ENCODE assay signal across 8 cellular contexts in the genomic region with DNA sequence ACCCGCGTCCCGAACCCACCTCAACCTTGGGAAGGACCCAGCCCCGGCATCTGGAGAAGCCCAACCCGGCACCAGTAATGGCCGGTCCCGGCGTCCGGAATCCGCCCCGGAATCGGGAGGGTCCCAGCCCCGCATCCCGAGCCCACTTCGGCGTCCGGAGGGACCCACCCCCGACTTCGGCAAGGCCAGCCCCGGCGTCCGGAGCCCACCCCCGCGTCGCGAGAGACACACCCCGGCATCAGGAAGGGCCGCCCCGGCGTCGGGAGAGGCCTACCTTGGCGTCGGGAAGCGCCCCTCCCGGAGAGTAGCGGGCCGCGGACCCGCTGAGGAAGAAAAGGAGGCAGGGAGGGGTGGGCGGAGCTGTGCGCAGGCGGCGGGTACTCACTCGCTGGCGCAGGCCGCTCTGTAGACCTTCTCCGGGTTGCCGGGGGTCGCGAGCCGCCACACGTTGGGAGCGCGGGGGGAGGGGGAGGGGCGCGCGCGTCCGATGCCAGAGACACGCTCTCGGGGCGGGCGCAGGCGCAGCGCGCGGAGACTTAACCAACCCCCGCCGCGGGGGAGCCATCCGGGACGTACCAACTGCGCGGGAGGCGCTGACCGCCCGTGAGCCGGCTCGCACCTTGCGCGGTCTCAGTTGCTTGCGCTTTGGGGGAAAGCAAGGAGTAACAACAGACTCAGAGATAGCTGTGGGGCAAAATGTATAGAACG. TPM values are rescaled to one million over a fixed set of nuclear protein-coding genes. Genes with fewer than 3 reads are reported as not detected.
DNase-seq lines count a peak whose midpoint lies in the region; ATAC-seq, FAIRE-seq and TF ChIP-seq lines count a peak whose summit lies in the region.

A gene (minus strand): TSS at position 515 of the 708 bp plus-strand sequence. CDS start 24,164 bp downstream, outside the sequence.

- H2AFZ ChIP-seq in HepG2 (ENCODE audit: low read length) = peak within 1 kb of the TSS; percentile 56

- peak; percentile 72 for FAIRE-seq in HepG2 (lab: Jason Lieb, UNC)

- H3K4me2 ChIP-seq in BLaER1 = peak within 1 kb of the TSS; percentile 84
- H3K4me2 ChIP-seq in HepG2 (ENCODE audit: low read depth, low read length) = peak within 1 kb of the TSS; percentile 83

- intact Hi-C loops in HepG2 (cut with micrococcal nuclease; ENCODE audit: unreplicated experiment) = loop anchor here (1.0 kb wide), 1 partner anchor 16 kb away; a partner anchor contains a TSS

- H3K9me3 ChIP-seq in BLaER1 (no peaks in the 10 kb centered on the region; the same call in 1 of the 2 replicates), HepG2 (ENCODE audit: low read length) (no peaks in the 10 kb centered on the region)

- TF ChIP-seq RAD21 in HepG2 (CRISPR knock-in tag; IDR thresholded peaks at IDR 0.05) = 0 out of 2 replicates have a peak, but pooled peaks have one; percentile 14

- peak within 1 kb of the TSS; percentile 91 for H3K4me3 ChIP-seq in BLaER1
- peak within 1 kb of the TSS; percentile 97 to 99 (median 99) for H3K4me3 ChIP-seq in HepG2 (replicated peaks in 1 of 3; ENCODE audit: insufficient read depth in 1 of 3, low read depth in 2 of 3, low read length in 3 of 3)

- H3K79me2 ChIP-seq in HepG2 (ENCODE audit: insufficient read depth, low read length) = peaks cover 53% of the 10 kb centered on the region

- TF ChIP-seq EP300 in HepG2 (IDR thresholded peaks at IDR 0.05; ENCODE audit: low read depth in 2 of 2, low read length in 2 of 2) = no peak
- no peak for TF ChIP-seq EP300 in HepG2 (CRISPR knock-in tag; IDR thresholded peaks at IDR 0.05; ENCODE audit: borderline replicate concordance)

- POLR2A ChIA-PET in HepG2 (lab: Yijun Ruan, JAX) = interaction anchor here (1.0 to 3.1 kb wide), 7 partner anchors 9 to 80 kb away, joined by 3 to 17 read pairs (median 10); a partner anchor contains a TSS

- H3K9ac ChIP-seq in BLaER1 = peak within 1 kb of the TSS; percentile 93
- H3K9ac ChIP-seq in HepG2 (ENCODE audit: insufficient read depth, low read depth, low read length) = peak within 1 kb of the TSS; percentile 96

- no peak for TF ChIP-seq CTCF in HepG2 (CRISPR knock-in tag; IDR thresholded peaks at IDR 0.05)

- H3K27me3 ChIP-seq in BLaER1 = no peaks in the 10 kb centered on the region
- H3K27me3 ChIP-seq in HepG2 (ENCODE audit: control insufficient read depth in 1 of 2, insufficient read depth in 2 of 2, low read length in 2 of 2) = no peaks in the 10 kb centered on the region

- H4K20me1 ChIP-seq in BLaER1 (peaks cover 49% of the 10 kb centered on the region), HepG2 (ENCODE audit: insufficient read depth, low read length) (peaks cover 22% of the 10 kb centered on the region)

- H3K36me3 ChIP-seq in BLaER1 = peaks cover 23% of the 10 kb centered on the region
- no peaks in the 10 kb centered on the region for H3K36me3 ChIP-seq in HepG2 (replicated peaks in 1 of 2; ENCODE audit: control insufficient read depth in 1 of 2, insufficient read depth in 2 of 2, low read length in 2 of 2)

- CTCF ChIA-PET in HepG2 (lab: Yijun Ruan, JAX; ENCODE audit: low intra/inter-chr PET ratio, low total read pairs) = no interaction called here

- TSS peak; percentile 74 for BruUV-seq in HepG2 (replicated peaks; lab: Mats Ljungman, UMichigan)

- in situ Hi-C loops in HepG2 (cut with HindIII; ENCODE audit: extremely low pct_ligation_motif_present, low pct_unique_long_range_greater_than_20kb) = no loop called here

- DNase-seq in NCI-H82 (lab: John Stamatoyannopoulos, UW) = peak; percentile 94
- peak; percentile 93 to 94 for DNase-seq in activated CD4-positive, alpha-beta T cell treated with anti-CD3 and anti-CD28 coated beads, Interleukin-2, amount 50 U/mL, for 48 hours
- DNase-seq in dermis blood vessel endothelial cell = peak; percentile 97
- peak; percentile 82 for DNase-seq in HepG2 (ENCODE audit: low spot score)
- peak; percentile 90 to 94 for DNase-seq in stimulated activated CD4-positive, alpha-beta T cell treated with anti-CD3 and anti-CD28 coated beads, Interleukin-2, amount 100 ng/mL, for 48 hours

- H3K4me1 ChIP-seq in BLaER1 (peaks cover 26% of the 10 kb centered on the region), HepG2 (ENCODE audit: insufficient read depth, low read length) (peaks cover 20% of the 10 kb centered on the region)

- TF ChIP-seq POLR2A in HepG2 (IDR thresholded peaks at IDR 0.05; ENCODE audit: insufficient read depth in 1 of 2, low read depth in 2 of 2, low read length in 2 of 2) = peak; percentile 63 to 75

- ATAC-seq in GM19372 (IDR thresholded peaks at IDR 0.05; ENCODE audit: low read depth, unreplicated experiment) (peak; percentile 82), HG03521 (IDR thresholded peaks at IDR 0.05; ENCODE audit: unreplicated experiment) (peak; percentile 82), HepG2 (peak; percentile 85)

- peak within 1 kb of the TSS; percentile 93 for H3K27ac ChIP-seq in BLaER1
- H3K27ac ChIP-seq in HepG2 (ENCODE audit: extremely low read length, insufficient read depth, low read length) = peak within 1 kb of the TSS; percentile 96

- 0% methylated on average over 6 of the region's 83 CpGs for WGBS in HepG2 (ENCODE audit: low lambda C conversion rate)

TF ChIP-seq in HepG2, 621 proteins besides CTCF, POLR2A, EP300 and RAD21 (continues in another document):
- TF ChIP-seq, protein P1, sequence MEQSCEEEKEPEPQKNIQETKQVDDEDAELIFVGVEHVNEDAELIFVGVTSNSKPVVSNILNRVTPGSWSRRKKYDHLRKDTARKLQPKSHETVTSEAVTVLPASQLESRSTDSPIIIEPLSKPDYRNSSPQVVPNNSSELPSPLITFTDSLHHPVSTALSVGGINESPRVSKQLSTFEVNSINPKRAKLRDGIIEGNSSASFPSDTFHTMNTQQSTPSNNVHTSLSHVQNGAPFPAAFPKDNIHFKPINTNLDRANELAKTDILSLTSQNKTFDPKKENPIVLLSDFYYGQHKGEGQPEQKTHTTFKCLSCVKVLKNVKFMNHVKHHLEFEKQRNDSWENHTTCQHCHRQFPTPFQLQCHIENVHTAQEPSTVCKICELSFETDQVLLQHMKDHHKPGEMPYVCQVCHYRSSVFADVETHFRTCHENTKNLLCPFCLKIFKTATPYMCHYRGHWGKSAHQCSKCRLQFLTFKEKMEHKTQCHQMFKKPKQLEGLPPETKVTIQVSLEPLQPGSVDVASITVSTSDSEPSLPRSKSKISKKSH (CRISPR knock-in tag; IDR thresholded peaks at IDR 0.05; ENCODE audit: borderline replicate concordance) = no peak
- TF ChIP-seq, protein P2, sequence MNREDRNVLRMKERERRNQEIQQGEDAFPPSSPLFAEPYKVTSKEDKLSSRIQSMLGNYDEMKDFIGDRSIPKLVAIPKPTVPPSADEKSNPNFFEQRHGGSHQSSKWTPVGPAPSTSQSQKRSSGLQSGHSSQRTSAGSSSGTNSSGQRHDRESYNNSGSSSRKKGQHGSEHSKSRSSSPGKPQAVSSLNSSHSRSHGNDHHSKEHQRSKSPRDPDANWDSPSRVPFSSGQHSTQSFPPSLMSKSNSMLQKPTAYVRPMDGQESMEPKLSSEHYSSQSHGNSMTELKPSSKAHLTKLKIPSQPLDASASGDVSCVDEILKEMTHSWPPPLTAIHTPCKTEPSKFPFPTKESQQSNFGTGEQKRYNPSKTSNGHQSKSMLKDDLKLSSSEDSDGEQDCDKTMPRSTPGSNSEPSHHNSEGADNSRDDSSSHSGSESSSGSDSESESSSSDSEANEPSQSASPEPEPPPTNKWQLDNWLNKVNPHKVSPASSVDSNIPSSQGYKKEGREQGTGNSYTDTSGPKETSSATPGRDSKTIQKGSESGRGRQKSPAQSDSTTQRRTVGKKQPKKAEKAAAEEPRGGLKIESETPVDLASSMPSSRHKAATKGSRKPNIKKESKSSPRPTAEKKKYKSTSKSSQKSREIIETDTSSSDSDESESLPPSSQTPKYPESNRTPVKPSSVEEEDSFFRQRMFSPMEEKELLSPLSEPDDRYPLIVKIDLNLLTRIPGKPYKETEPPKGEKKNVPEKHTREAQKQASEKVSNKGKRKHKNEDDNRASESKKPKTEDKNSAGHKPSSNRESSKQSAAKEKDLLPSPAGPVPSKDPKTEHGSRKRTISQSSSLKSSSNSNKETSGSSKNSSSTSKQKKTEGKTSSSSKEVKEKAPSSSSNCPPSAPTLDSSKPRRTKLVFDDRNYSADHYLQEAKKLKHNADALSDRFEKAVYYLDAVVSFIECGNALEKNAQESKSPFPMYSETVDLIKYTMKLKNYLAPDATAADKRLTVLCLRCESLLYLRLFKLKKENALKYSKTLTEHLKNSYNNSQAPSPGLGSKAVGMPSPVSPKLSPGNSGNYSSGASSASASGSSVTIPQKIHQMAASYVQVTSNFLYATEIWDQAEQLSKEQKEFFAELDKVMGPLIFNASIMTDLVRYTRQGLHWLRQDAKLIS (CRISPR knock-in tag; IDR thresholded peaks at IDR 0.05) = no peak
- TF ChIP-seq KLF6 (CRISPR knock-in tag; IDR thresholded peaks at IDR 0.05) = peak; percentile 75
- no peak; the same call in 1 of the 2 replicates for TF ChIP-seq ZNF652 (CRISPR knock-in tag; IDR thresholded peaks at IDR 0.05; ENCODE audit: borderline replicate concordance, low read depth)
- no peak for TF ChIP-seq MATR3 (CRISPR knock-in tag; IDR thresholded peaks at IDR 0.05)
- peak; percentile 88 for TF ChIP-seq RBFOX2 (IDR thresholded peaks at IDR 0.05; ENCODE audit: low read depth, low read length)

RNA-seq across cellular contexts. Expression of the gene that starts here (rescaled TPM):
- total RNA-seq in dermis blood vessel endothelial cell (61.8 and 73.5 TPM in 2 replicates), HepG2 (2016; rRNA removed; fragmentation: Illumina TruSeq; extraction: Trizol) (32.7 and 37.5 TPM in 2 replicates)
- total RNA-seq in HepG2 (2016; cell fraction: cytosol; rRNA removed; fragmentation: Illumina TruSeq; extraction: Trizol; ENCODE audit: low read depth) = 42.0 and 51.6 TPM in 2 replicates
- 35.9 and 36.2 TPM in 2 replicates for total RNA-seq in HepG2 (2016; cell fraction: insoluble cytoplasmic fraction; rRNA removed; fragmentation: Illumina TruSeq; extraction: Trizol)
- 21.0 and 23.4 TPM in 2 replicates for total RNA-seq in HepG2 (2016; cell fraction: membrane; rRNA removed; fragmentation: Illumina TruSeq; extraction: Trizol)
- 45.6 and 50.9 TPM in 2 replicates for total RNA-seq in HepG2 (2016; cell fraction: nucleus; rRNA removed; fragmentation: Illumina TruSeq; extraction: Trizol)
- polyA plus RNA-seq in HepG2 (2011; rRNA removed) = 14.0 and 18.9 TPM in 2 replicates
- 9.7 and 11.8 TPM in 2 replicates for polyA plus RNA-seq in HepG2 (2011; cell fraction: cytosol; rRNA removed)
- polyA plus RNA-seq in HepG2 (2011; cell fraction: nucleus; rRNA removed) = 17.7 and 22.7 TPM in 2 replicates
- 22.9 and 28.6 TPM in 2 replicates for polyA plus RNA-seq in HepG2 (2012)
- polyA plus RNA-seq in HepG2 (2016; cell fraction: cytosol; fragmentation: Illumina TruSeq; extraction: Trizol; ENCODE audit: low read depth) = 8.5 and 9.2 TPM in 2 replicates
- 38.8 and 40.5 TPM in 2 replicates for polyA plus RNA-seq in HepG2 (2016; cell fraction: insoluble cytoplasmic fraction; fragmentation: Illumina TruSeq; extraction: Trizol; ENCODE audit: low read depth)
- 13.0 and 17.3 TPM in 2 replicates for polyA plus RNA-seq in HepG2 (2016; cell fraction: membrane; fragmentation: Illumina TruSeq; extraction: Trizol; ENCODE audit: low read depth)
- polyA plus RNA-seq in HepG2 (2016; cell fraction: nucleus; fragmentation: Illumina TruSeq; extraction: Trizol; ENCODE audit: insufficient read depth, low read depth) = 55.9 and 65.1 TPM in 2 replicates
- polyA minus RNA-seq in HepG2 (2011; rRNA and poly(A)+ RNA removed; ENCODE audit: low replicate concordance) = 7.7 and 16.1 TPM in 2 replicates
- 13.8 and 16.4 TPM in 2 replicates for polyA minus RNA-seq in HepG2 (2011; cell fraction: cytosol; rRNA and poly(A)+ RNA removed)
- 46.1 and 49.6 TPM in 2 replicates for polyA minus RNA-seq in HepG2 (2011; cell fraction: nucleus; rRNA and poly(A)+ RNA removed)

Comparison
In these comparisons a context has a peak if more than half of its experiments do, and no peak if none do; other contexts are left out.
1. Peak in every context shown above with its lines: DNase-seq, ATAC-seq, H3K4me3 ChIP-seq and H3K27ac ChIP-seq.